Comparison of ENCODE assay signal across 9 cellular contexts in the genomic region with DNA sequence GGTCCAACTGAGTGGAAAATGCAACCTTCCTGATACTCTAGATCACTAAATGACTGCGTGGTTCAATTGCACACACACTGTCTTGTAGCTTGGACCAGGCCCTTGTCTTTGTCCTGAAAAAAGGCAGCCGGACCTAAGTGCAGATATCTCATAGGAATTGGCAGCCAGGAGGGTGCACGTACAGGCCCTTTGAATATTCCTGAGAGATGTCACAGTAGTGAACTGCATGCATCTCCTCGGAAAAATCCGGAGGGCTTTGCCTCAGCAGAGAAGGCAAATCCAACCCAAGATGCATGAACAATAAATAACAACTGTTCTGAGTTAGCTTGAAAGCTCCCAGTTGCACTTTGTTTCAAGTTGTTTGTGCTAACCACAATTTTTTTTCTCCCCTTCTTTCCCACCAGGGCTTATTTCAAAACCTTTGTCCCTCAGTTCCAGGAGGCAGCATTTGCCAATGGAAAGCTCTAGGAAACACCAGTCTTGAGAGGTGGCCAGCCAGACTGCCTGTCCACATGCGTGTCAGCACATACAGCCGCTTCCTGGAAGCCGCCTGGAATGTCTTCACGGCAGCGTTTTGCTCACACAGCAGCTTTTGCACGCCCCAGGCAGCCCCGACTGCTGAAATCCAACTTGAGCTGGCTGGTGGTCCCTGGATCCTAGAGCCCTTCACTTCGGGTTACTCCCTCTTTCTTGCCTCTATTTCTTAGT.
DNase-seq lines count a peak whose midpoint lies in the region; ATAC-seq lines count a peak whose summit lies in the region.
"Had no signal": no experiment of that assay in that cellular context is flagged by ENCODE, and none has a peak within 500 bp of the region (broad histone marks: within the 10 kb centered on the region; RNA-seq: fewer than 3 reads in every experiment).

No MANE protein-coding gene starts in this region.

- H3K36me3 Mint-ChIP-seq in effector memory CD8-positive, alpha-beta T cell (ENCODE audit: insufficient read depth): peaks cover 3% of the 10 kb centered on the region

- H3K27me3 Mint-ChIP-seq in effector memory CD8-positive, alpha-beta T cell: no peaks in the 10 kb centered on the region

- peak overlapping the region in 19 of 21 experiments; percentile 37 to 82 (median 68) for H3K27ac ChIP-seq in skin epidermis

- H3K27ac Mint-ChIP-seq in effector memory CD8-positive, alpha-beta T cell: no peak overlapping the region

- DNase-seq in ELR (ENCODE audit: low read depth) (peak; percentile 73), brain pericyte (ENCODE audit: low read depth, low spot score) (peak; percentile 87), iris pigment epithelial cell (ENCODE audit: low read depth) (peak; percentile 85)
- DNase-seq in effector memory CD8-positive, alpha-beta T cell: no peak
- DNase-seq in stimulated activated CD4-positive, alpha-beta T cell treated with anti-CD3 and anti-CD28 coated beads, Interleukin-4, amount 100 ng/mL, for 1 hour: no peak
- DNase-seq: NCI-H446 treated with DMSO at 0.1 percent for 48 hours had no signal

- peaks cover 5 to 16% of the 10 kb centered on the region in 2 donors for H3K4me1 Mint-ChIP-seq in effector memory CD8-positive, alpha-beta T cell (ENCODE audit: low read depth in 2 of 2)

- ATAC-seq in GM18873 (IDR thresholded peaks at IDR 0.05; ENCODE audit: low FRiP score, unreplicated experiment) (no peak), GM18498 (IDR thresholded peaks at IDR 0.05; ENCODE audit: unreplicated experiment) (no peak)
- no peak for ATAC-seq in effector memory CD8-positive, alpha-beta T cell (replicated peaks)

- H3K9me3 Mint-ChIP-seq in effector memory CD8-positive, alpha-beta T cell: no peaks in the 10 kb centered on the region

- H3K4me3 ChIP-seq in skin epidermis: no peak overlapping the region

- H3K4me3 Mint-ChIP-seq in effector memory CD8-positive, alpha-beta T cell: no peak overlapping the region

Comparison
In these comparisons a context has a peak if more than half of its experiments do, and no peak if none do; other contexts are left out.
1. DNase-seq: peak in ELR (single experiment), brain pericyte (single experiment) and iris pigment epithelial cell (single experiment); none in effector memory CD8-positive, alpha-beta T cell (0 of 3) and stimulated activated CD4-positive, alpha-beta T cell treated with anti-CD3 and anti-CD28 coated beads, Interleukin-4, amount 100 ng/mL, for 1 hour (single experiment).